Comparison of ENCODE assay signal across 8 cellular contexts in genomic region chr6:99334526-99335127, GRCh38. TPM values are rescaled to one million over a fixed set of nuclear protein-coding genes. Genes with fewer than 3 reads are reported as not detected.
A peak's percentile ranks its signal among the peaks of the same experiment; 100 is the strongest.
DNase-seq lines count a peak whose midpoint lies in the region; ATAC-seq, FAIRE-seq and TF ChIP-seq lines count a peak whose summit lies in the region.

No MANE protein-coding gene starts in this region.

- no peak overlapping the region for H3K23ac ChIP-seq in H1 (ENCODE audit: insufficient read length)

- no peak overlapping the region for H2BK120ac ChIP-seq in H1 (replicated peaks; ENCODE audit: low read depth, low read length)

- POLR2A ChIA-PET in PC-9 (lab: Charles Lee; ENCODE audit: unreplicated experiment) (no interaction called here), H1 (lab: Charles Lee; ENCODE audit: partially characterized antibody) (interaction anchor here (0.9 to 1.5 kb wide), 6 partner anchors 10 to 91 kb away, joined by 3 to 13 read pairs (median 5); partner anchors contain the start of genes COQ3 and PNISR)

- BruUV-seq in PC-9 (replicated peaks; lab: Mats Ljungman, UMichigan) = no TSS peak

- H3K14ac ChIP-seq in H1 (ENCODE audit: insufficient read length) = no peak overlapping the region

- no peaks in the 10 kb centered on the region for H3K9me3 Mint-ChIP-seq in nephron progenitor cell

- H3K27me3 ChIP-seq in HL-60 (ENCODE audit: insufficient read depth, poor library complexity, severe bottlenecking) (peaks cover 4% of the 10 kb centered on the region), PC-9 (ENCODE audit: insufficient read depth, low read depth) (no peaks in the 10 kb centered on the region), H1 (replicated peaks in 1 of 4; ENCODE audit: control insufficient read depth in 3 of 4, extremely low read depth in 1 of 4, insufficient read depth in 3 of 4, low read length in 3 of 4) (no peaks in the 10 kb centered on the region)

- intact Hi-C loops in PC-9 (cut with micrococcal nuclease; ENCODE audit: unreplicated experiment) = loop anchor here (2.0 to 10.0 kb wide), 4 partner anchors 90 to 488 kb away; partner anchors contain the start of genes CCNC and PNISR
- intact Hi-C loops in posterior vena cava (cut with DNase I) = no loop called here

- no peak overlapping the region; the same call in 1 of the 2 replicates for H3K18ac ChIP-seq in H1 (ENCODE audit: extremely low read depth, low read length)

- no peaks in the 10 kb centered on the region for H3K23me2 ChIP-seq in H1 (ENCODE audit: low read depth, low read length)

- no peak overlapping the region for H3K56ac ChIP-seq in H1 (replicated peaks; ENCODE audit: insufficient read length, low read depth, low read length)

- H3K4me2 ChIP-seq in PC-9 (no peak overlapping the region), H1 (ENCODE audit: insufficient read depth in 1 of 2, low read depth in 2 of 2, low read length in 2 of 2) (no peak overlapping the region)

- no peak for TF ChIP-seq POLR2A in H1 (IDR thresholded peaks at IDR 0.05; ENCODE audit: control extremely low read depth in 1 of 2, low read depth in 2 of 2, low read length in 2 of 2)

- no peak overlapping the region for H2AK5ac ChIP-seq in H1 (ENCODE audit: low read depth, low read length)

- H3K4me1 ChIP-seq in PC-9 (replicated peaks; ENCODE audit: insufficient read depth) (no peaks in the 10 kb centered on the region), H1 (replicated peaks in 1 of 4; ENCODE audit: control insufficient read depth in 3 of 4, insufficient read depth in 4 of 4, low read length in 3 of 4) (peaks cover 0 to 6% (median 2%) of the 10 kb centered on the region in 4 experiments; a peak in 3 of 7 replicates)

- H3K27ac ChIP-seq in HL-60 (replicated peaks) (no peak overlapping the region), PC-9 (no peak overlapping the region), H1 (ENCODE audit: low read depth, low read length) (peak overlapping the region; percentile 40; the same call in 1 of the 2 replicates)

- H3K4me3 Mint-ChIP-seq in nephron progenitor cell = no peak overlapping the region

- ATAC-seq in GM19452 (IDR thresholded peaks at IDR 0.05; ENCODE audit: unreplicated experiment) = peak; percentile 30

- peak; percentile 68 for FAIRE-seq in H1 (lab: Jason Lieb, UNC)

- H4K5ac ChIP-seq in H1 (ENCODE audit: insufficient read length, low read depth, low read length) = no peak overlapping the region

- no peaks in the 10 kb centered on the region; the same call in 1 of the 2 replicates for H3F3A ChIP-seq in PC-9 (ENCODE audit: insufficient read depth, low read depth)

- no peaks in the 10 kb centered on the region for H3K27me3 Mint-ChIP-seq in nephron progenitor cell (ENCODE audit: low read depth, poor library complexity)

- TF ChIP-seq EP300 in H1 (IDR thresholded peaks at IDR 0.05; ENCODE audit: borderline replicate concordance in 1 of 2, low read depth in 2 of 2, low read length in 2 of 2) = no peak

- TF ChIP-seq CTCF in HL-60 (IDR thresholded peaks at IDR 0.05; ENCODE audit: insufficient read depth, low read length) (peak; percentile 79), PC-9 (conservative IDR thresholded peaks at IDR 0.05) (peak; percentile 80), H1 (IDR thresholded peaks at IDR 0.05; ENCODE audit: control extremely low read depth in 1 of 3, insufficient read depth in 1 of 3, low read depth in 1 of 3, low read length in 3 of 3) (peak in 2 of 3 experiments; percentile 58 to 76; a peak in 3 of 4 replicates), nephron progenitor cell (IDR thresholded peaks at IDR 0.05) (peak; percentile 53)

- H3K79me1 ChIP-seq in H1 (ENCODE audit: low read depth, low read length) = no peaks in the 10 kb centered on the region

- no peaks in the 10 kb centered on the region for H3K36me3 ChIP-seq in PC-9 (ENCODE audit: low read depth)
- H3K36me3 ChIP-seq in H1 (ENCODE audit: control insufficient read depth in 2 of 4, insufficient read depth in 4 of 4, low read length in 3 of 4) = peaks cover 0 to 3% (median 0%) of the 10 kb centered on the region in 4 experiments; a peak in 3 of 8 replicates

- H3K9me2 ChIP-seq in PC-9 (ENCODE audit: insufficient read depth) = no peaks in the 10 kb centered on the region

- H2AFZ ChIP-seq in PC-9 (peak overlapping the region; percentile 45; the same call in 1 of the 2 replicates), H1 (ENCODE audit: low read length) (no peak overlapping the region)

- peak overlapping the region; percentile 39; the same call in 1 of the 2 replicates for H4K8ac ChIP-seq in H1 (ENCODE audit: extremely low read depth, insufficient read depth, low read length)

- H2BK12ac ChIP-seq in H1 (ENCODE audit: low read depth, low read length) = peak overlapping the region; percentile 77; the same call in 1 of the 2 replicates

- 60% methylated on average over 2 of the region's 2 CpGs; no CpG with 5 or more reads in 1 of the 2 experiments for WGBS in H1 (ENCODE audit: extremely low coverage in 1 of 2, insufficient coverage in 1 of 2, insufficient read length in 1 of 2, insufficient replicate concordance in 2 of 2, low coverage in 1 of 2, low lambda C conversion rate in 2 of 2, missing lambda C conversion rate in 1 of 2), 2 experiments

- peak; percentile 79 to 83 for TF ChIP-seq RAD21 in H1 (IDR thresholded peaks at IDR 0.05 in 1 of 2, conservative IDR thresholded peaks at IDR 0.05 in 1 of 2; ENCODE audit: low read depth in 2 of 2, low read length in 2 of 2)

- H2BK5ac ChIP-seq in H1 (ENCODE audit: low read depth, low read length) = no peak overlapping the region

- H3K4me1 Mint-ChIP-seq in nephron progenitor cell = peaks cover 37% of the 10 kb centered on the region

- H3K9me3 ChIP-seq in PC-9 (ENCODE audit: insufficient read depth, low read depth) (no peaks in the 10 kb centered on the region), H1 (ENCODE audit: insufficient read depth in 2 of 2, low read depth in 1 of 2, low read length in 1 of 2) (no peaks in the 10 kb centered on the region)

- no peak overlapping the region for H4K91ac ChIP-seq in H1 (replicated peaks; ENCODE audit: insufficient read length, low read length)

- no peaks in the 10 kb centered on the region for H3K36me3 Mint-ChIP-seq in nephron progenitor cell (ENCODE audit: low read depth)

- peak; percentile 1 for DNase-seq in NK-92 treated with Interleukin-12 subunit alpha and Interleukin-12 subunit beta, amount 100 ng/mL, for 24 hours (lab: John Stamatoyannopoulos, UW)
- no peak for DNase-seq in NK-92 (lab: John Stamatoyannopoulos, UW; ENCODE audit: unreplicated experiment)
- DNase-seq in HL-60 (ENCODE audit: low read depth in 1 of 2, low spot score in 1 of 2) = peak; percentile 14 to 47
- peak; percentile 20 to 55 for DNase-seq in PC-9
- DNase-seq in H1 (ENCODE audit: low read depth in 1 of 2, low spot score in 2 of 2) = no peak
- no peak for DNase-seq in nephron progenitor cell
- no peak for DNase-seq in posterior vena cava (ENCODE audit: low spot score)

- H3K27ac Mint-ChIP-seq in nephron progenitor cell = no peak overlapping the region

- no peak overlapping the region for H2BK20ac ChIP-seq in H1 (ENCODE audit: low read length)

- H4K20me1 ChIP-seq in PC-9 (ENCODE audit: insufficient read depth) (no peaks in the 10 kb centered on the region; the same call in 1 of the 2 replicates), H1 (replicated peaks in 1 of 2; ENCODE audit: control insufficient read depth in 1 of 2, insufficient read depth in 2 of 2, low read length in 2 of 2) (no peaks in the 10 kb centered on the region)

- H3K4me3 ChIP-seq in HL-60 (replicated peaks; ENCODE audit: insufficient read depth, low read length) (no peak overlapping the region), PC-9 (no peak overlapping the region), H1 (ENCODE audit: extremely low read depth in 1 of 4, insufficient read depth in 2 of 4, low read depth in 3 of 4, low read length in 4 of 4) (no peak overlapping the region)

- H3K79me2 ChIP-seq in PC-9 (ENCODE audit: low read depth) = no peaks in the 10 kb centered on the region
- no peaks in the 10 kb centered on the region for H3K79me2 ChIP-seq in H1 (ENCODE audit: control insufficient read depth in 1 of 2, insufficient read depth in 2 of 2, low read length in 2 of 2)

- CTCF ChIA-PET in PC-9 (lab: Charles Lee) (interaction anchor here (0.6 to 1.0 kb wide), 3 partner anchors 59 to 90 kb away, joined by 4 to 5 read pairs (median 5); partner anchors contain the start of gene PNISR), H1 (lab: Charles Lee; ENCODE audit: partially characterized antibody) (interaction anchor here (0.6 to 1.8 kb wide), 27 partner anchors 10 to 178 kb away, joined by 3 to 23 read pairs (median 4); partner anchors contain the start of genes COQ3, FAXC and PNISR)

- H3K9ac ChIP-seq in H1 (replicated peaks in 1 of 4; ENCODE audit: extremely low read depth in 1 of 4, low read depth in 3 of 4, low read length in 3 of 4) = 0 out of 7 replicates have a peak overlapping the region, but pooled peaks of 1 of the 4 experiments have one; percentile 16

- no peak overlapping the region for H2BK15ac ChIP-seq in H1 (ENCODE audit: low read length)

- H3K4ac ChIP-seq in H1 (replicated peaks; ENCODE audit: insufficient read length, low read depth, low read length) = no peak overlapping the region

TF ChIP-seq in H1, 55 proteins besides CTCF, POLR2A, EP300 and RAD21 (continues in another document):
- no peak for TF ChIP-seq SP4 (IDR thresholded peaks at IDR 0.05; ENCODE audit: low read length)
- no peak; the same call in 1 of the 2 replicates for TF ChIP-seq POLR2AphosphoS5 (IDR thresholded peaks at IDR 0.05; ENCODE audit: low read depth, low read length)

RNA-seq across cellular contexts. Expression of gene FAXC, which starts 14.8 kb away (rescaled TPM):
- total RNA-seq in PC-9 (2021) = 3.3 and 4.2 TPM in 2 replicates
- 25.6 and 29.8 TPM in 2 replicates for total RNA-seq in H1 (2021; fragmentation: NEBNext Ultra II Directional; extraction: Animal tissue kit (Norgen Biotek cat#: 25700))
- polyA plus RNA-seq in H1 (2011; rRNA removed) = 13.6 and 23.2 TPM in 2 replicates
- 17.1 TPM for polyA plus RNA-seq in H1 (2011; cell fraction: cytosol; rRNA removed)
- 16.1 TPM for polyA plus RNA-seq in H1 (2011; cell fraction: nucleus; rRNA removed)
- 16.7 to 23.7 TPM (median 19.4 TPM) in 4 replicates for polyA plus RNA-seq in H1 (2012, experiment 1 of 2)
- polyA plus RNA-seq in H1 (2012, experiment 2 of 2) = 11.9 TPM
- 13.7 TPM for polyA plus RNA-seq in H1 (2013, experiment 1 of 2)
- polyA plus RNA-seq in H1 (2013, experiment 2 of 2) = 15.0 TPM
- polyA minus RNA-seq in H1 (2011; rRNA and poly(A)+ RNA removed) = 15.7 and 18.0 TPM in 2 replicates
- polyA minus RNA-seq in H1 (2011; cell fraction: cytosol; rRNA and poly(A)+ RNA removed) = 8.1 TPM
- polyA minus RNA-seq in H1 (2011; cell fraction: nucleus; rRNA and poly(A)+ RNA removed) = 7.8 TPM
- total RNA-seq in posterior vena cava = 10 to 100 TPM; 10.8 to 12.9 TPM

RNA-seq across cellular contexts. Expression of gene COQ3, which starts 59.4 kb away (rescaled TPM):
- 10.9 and 14.4 TPM in 2 replicates for total RNA-seq in PC-9 (2021)
- total RNA-seq in H1 (2021; fragmentation: NEBNext Ultra II Directional; extraction: Animal tissue kit (Norgen Biotek cat#: 25700)) = 16.2 and 16.6 TPM in 2 replicates
- polyA plus RNA-seq in H1 (2011; rRNA removed) = 5.4 and 8.4 TPM in 2 replicates
- polyA plus RNA-seq in H1 (2011; cell fraction: cytosol; rRNA removed) = 12.3 TPM
- polyA plus RNA-seq in H1 (2011; cell fraction: nucleus; rRNA removed) = 3.4 TPM
- polyA plus RNA-seq in H1 (2012, experiment 1 of 2) = 11.6 to 13.1 TPM (median 11.9 TPM) in 4 replicates
- polyA plus RNA-seq in H1 (2012, experiment 2 of 2) = 5.0 TPM
- polyA plus RNA-seq in H1 (2013, experiment 1 of 2) = 15.2 TPM
- polyA plus RNA-seq in H1 (2013, experiment 2 of 2) = 16.9 TPM
- polyA minus RNA-seq in H1 (2011; rRNA and poly(A)+ RNA removed) = 4.9 and 6.1 TPM in 2 replicates
- 1.4 TPM for polyA minus RNA-seq in H1 (2011; cell fraction: cytosol; rRNA and poly(A)+ RNA removed)
- 3.9 TPM for polyA minus RNA-seq in H1 (2011; cell fraction: nucleus; rRNA and poly(A)+ RNA removed)
- 1 to 10 TPM; 5.5 to 7.2 TPM for total RNA-seq in posterior vena cava

Comparison
In these comparisons a context has a peak if more than half of its experiments do, and no peak if none do; other contexts are left out.
1. DNase-seq: peak in NK-92 treated with Interleukin-12 subunit alpha and Interleukin-12 subunit beta, amount 100 ng/mL, for 24 hours (single experiment), HL-60 (2 of 2) and PC-9 (2 of 2); none in NK-92 (single experiment), H1 (0 of 2), nephron progenitor cell (single experiment) and posterior vena cava (single experiment).
2. Peak in every context shown above with its lines, with median percentiles within 50 percentile points of each other: CTCF ChIP-seq.